In the genomic region with DNA sequence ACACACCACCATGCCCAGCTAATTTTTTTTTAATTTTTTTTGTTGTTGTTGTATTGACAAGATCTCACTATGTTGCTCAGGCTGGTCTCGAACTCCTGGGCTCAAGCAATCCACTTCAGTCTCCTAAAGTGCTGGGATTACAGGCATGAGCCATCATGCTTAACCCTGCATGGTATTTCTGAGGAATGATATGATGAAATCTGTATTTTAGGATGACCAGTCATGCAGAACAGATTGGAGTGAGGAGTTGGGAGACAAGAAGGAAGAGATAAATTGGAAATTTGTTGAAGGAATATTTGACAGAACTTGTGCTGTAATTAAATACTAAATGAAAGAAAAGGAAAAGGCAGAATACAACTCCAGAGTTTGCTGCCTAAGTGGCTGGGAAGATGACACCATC, we compare ENCODE assay signal across 24 cellular contexts.
"Had no signal": no experiment of that assay in that cellular context is flagged by ENCODE, and none has a peak within 500 bp of the region (broad histone marks: within the 10 kb centered on the region; RNA-seq: fewer than 3 reads in every experiment).

No MANE protein-coding gene starts in this region.

- H3K36me3 ChIP-seq: gastroesophageal sphincter, heart right ventricle, neural progenitor cell, prostate gland, right atrium auricular region, stomach, thyroid gland, vagina had no signal

- H3K9me3 ChIP-seq: gastroesophageal sphincter, heart right ventricle, prostate gland, right atrium auricular region, stomach, thyroid gland, vagina had no signal

- H3K27me3 ChIP-seq: foreskin keratinocyte, gastroesophageal sphincter, heart right ventricle, neural progenitor cell, right atrium auricular region, stomach, thyroid gland, vagina had no signal

- DNase-seq: cortex of kidney; glutamatergic neuron; heart right ventricle; hippocampal formation; mesendoderm; midbrain; naive thymus-derived CD4-positive, alpha-beta T cell; nucleus accumbens; stimulated activated CD4-positive, alpha-beta T cell treated with anti-CD3 and anti-CD28 coated beads, Interleukin-2, amount 100 ng/mL, for 24 hours; stimulated activated CD4-positive, alpha-beta T cell treated with anti-CD3 and anti-CD28 coated beads, Interleukin-4, amount 100 ng/mL, for 24 hours; stimulated activated naive CD4-positive, alpha-beta T cell treated with Interleukin-2 at 50 U/mL for 16 hours; stomach; thyroid gland; trophoblast cell had no signal

- H3K36me3 Mint-ChIP-seq: naive thymus-derived CD4-positive, alpha-beta T cell; neural progenitor cell had no signal

- H3K9me3 Mint-ChIP-seq: naive thymus-derived CD4-positive, alpha-beta T cell; nephron; neural progenitor cell; stimulated activated effector memory CD8-positive, alpha-beta T cell treated with anti-CD3 and anti-CD28 coated beads, Interleukin-12 subunit alpha, Interleukin-12 subunit beta, amount 100 ng/mL, for 72 hours had no signal

- H3K9ac ChIP-seq: neural progenitor cell had no signal

- H3K4me3 Mint-ChIP-seq: naive thymus-derived CD4-positive, alpha-beta T cell; neural progenitor cell; stimulated activated effector memory CD8-positive, alpha-beta T cell treated with anti-CD3 and anti-CD28 coated beads, Interleukin-12 subunit alpha, Interleukin-12 subunit beta, amount 100 ng/mL, for 72 hours had no signal

- H3K27ac Mint-ChIP-seq: naive thymus-derived CD4-positive, alpha-beta T cell; nephron; neural progenitor cell; stimulated activated effector memory CD8-positive, alpha-beta T cell treated with anti-CD3 and anti-CD28 coated beads, Interleukin-12 subunit alpha, Interleukin-12 subunit beta, amount 100 ng/mL, for 72 hours had no signal

- H3K4me1 ChIP-seq: foreskin keratinocyte, prostate gland had no signal

- H3K4me3 ChIP-seq: gastroesophageal sphincter, heart right ventricle, lung, neural progenitor cell, prostate gland, right atrium auricular region, smooth muscle cell, stomach, thyroid gland, vagina had no signal
